21 cellular contexts compared by ENCODE assay signal in genomic region chr22:44928711-44929347, GRCh38.
"Had no signal": no experiment of that assay in that cellular context is flagged by ENCODE, and none has a peak within 500 bp of the region (broad histone marks: within the 10 kb centered on the region; RNA-seq: fewer than 3 reads in every experiment).

No MANE protein-coding gene starts in this region.

- H3K9me3 ChIP-seq: left lung, mucosa of descending colon, neutrophil had no signal

- H3K9me3 Mint-ChIP-seq: activated naive CD4-positive, alpha-beta T cell treated with anti-CD3 and anti-CD28 coated beads for 36 hours; activated T-helper 2 cell treated with anti-CD3 and anti-CD28 coated beads, Interferon-gamma antibody, Interleukin-2, Interleukin-4, amounts not matched to agents 10 μg/mL and 5 μg/mL and 100 μg/mL, durations not matched to agents 14 hours and 24 hours and 36 hours; central memory CD8-positive, alpha-beta T cell; stimulated activated naive CD8-positive, alpha-beta T cell treated with anti-CD3 and anti-CD28 coated beads, Interleukin-15, Interleukin-2, amounts not matched to agents 100 ng/mL and 50 ng/mL, for 24 hours; T-cell; type B pancreatic cell had no signal

- H3K36me3 ChIP-seq: left lung, neutrophil had no signal

- H3K27ac Mint-ChIP-seq: activated B cell treated with CpG ODN at 0.5 μM for 24 hours; activated CD4-positive, alpha-beta memory T cell treated with anti-CD3 and anti-CD28 coated beads for 36 hours; activated CD8-positive, alpha-beta memory T cell treated with anti-CD3 and anti-CD28 coated beads, Interleukin-2, amount 10 ng/mL, durations not matched to agents 7 days and 5 days; activated naive CD4-positive, alpha-beta T cell treated with anti-CD3 and anti-CD28 coated beads for 36 hours; activated T-helper 2 cell treated with anti-CD3 and anti-CD28 coated beads, Interferon-gamma antibody, Interleukin-2, Interleukin-4, amounts not matched to agents 10 μg/mL and 5 μg/mL and 100 μg/mL, durations not matched to agents 14 hours and 24 hours and 36 hours; memory B cell; naive B cell; stimulated activated naive CD8-positive, alpha-beta T cell treated with anti-CD3 and anti-CD28 coated beads, Interleukin-15, Interleukin-2, amounts not matched to agents 100 ng/mL and 50 ng/mL, for 24 hours; T-cell; type B pancreatic cell had no signal

- H3K4me1 Mint-ChIP-seq: activated B cell treated with CpG ODN at 0.5 μM for 24 hours; central memory CD8-positive, alpha-beta T cell; memory B cell; naive B cell had no signal

- H3K36me3 Mint-ChIP-seq: activated CD4-positive, alpha-beta memory T cell treated with anti-CD3 and anti-CD28 coated beads for 36 hours; activated CD8-positive, alpha-beta memory T cell treated with anti-CD3 and anti-CD28 coated beads, Interleukin-2, amount 10 ng/mL, durations not matched to agents 7 days and 5 days; memory B cell; naive B cell; T-cell had no signal

- DNase-seq: activated B cell treated with CpG ODN at 0.5 μM for 24 hours; activated CD4-positive, alpha-beta memory T cell treated with anti-CD3 and anti-CD28 coated beads for 36 hours; activated CD4-positive, alpha-beta T cell treated with anti-CD3 and anti-CD28 coated beads for 4 hours; activated CD8-positive, alpha-beta memory T cell treated with anti-CD3 and anti-CD28 coated beads, Interleukin-2, amount 10 ng/mL, durations not matched to agents 7 days and 5 days; activated naive CD4-positive, alpha-beta T cell treated with anti-CD3 and anti-CD28 coated beads for 36 hours; activated T-cell treated with anti-CD3 and anti-CD28 coated beads, Interleukin-2, amount 50 U/mL, for 1 hour; foreskin keratinocyte; hypothalamus; naive B cell; retina; T-cell had no signal

- H3K4me3 ChIP-seq: coronary artery, left lung, mucosa of descending colon had no signal

- H3K4me1 ChIP-seq: foreskin keratinocyte, left lung, parathyroid adenoma had no signal

- ATAC-seq: activated CD8-positive, alpha-beta memory T cell treated with anti-CD3 and anti-CD28 coated beads, Interleukin-2, amount 10 ng/mL, durations not matched to agents 7 days and 5 days; foreskin keratinocyte; left lung; mucosa of descending colon; T-cell had no signal

- H3K27ac ChIP-seq: coronary artery, foreskin keratinocyte, left lung, neutrophil, parathyroid adenoma had no signal

- H3K4me3 Mint-ChIP-seq: activated B cell treated with CpG ODN at 0.5 μM for 24 hours; activated CD4-positive, alpha-beta memory T cell treated with anti-CD3 and anti-CD28 coated beads for 36 hours; activated CD8-positive, alpha-beta memory T cell treated with anti-CD3 and anti-CD28 coated beads, Interleukin-2, amount 10 ng/mL, durations not matched to agents 7 days and 5 days; activated naive CD4-positive, alpha-beta T cell treated with anti-CD3 and anti-CD28 coated beads for 36 hours; central memory CD8-positive, alpha-beta T cell; memory B cell; naive B cell; stimulated activated naive CD8-positive, alpha-beta T cell treated with anti-CD3 and anti-CD28 coated beads, Interleukin-15, Interleukin-2, amounts not matched to agents 100 ng/mL and 50 ng/mL, for 24 hours; T-cell; type B pancreatic cell had no signal

- H3K27me3 Mint-ChIP-seq: naive B cell had no signal
